14 cellular contexts compared by ENCODE assay signal in the genomic region with DNA sequence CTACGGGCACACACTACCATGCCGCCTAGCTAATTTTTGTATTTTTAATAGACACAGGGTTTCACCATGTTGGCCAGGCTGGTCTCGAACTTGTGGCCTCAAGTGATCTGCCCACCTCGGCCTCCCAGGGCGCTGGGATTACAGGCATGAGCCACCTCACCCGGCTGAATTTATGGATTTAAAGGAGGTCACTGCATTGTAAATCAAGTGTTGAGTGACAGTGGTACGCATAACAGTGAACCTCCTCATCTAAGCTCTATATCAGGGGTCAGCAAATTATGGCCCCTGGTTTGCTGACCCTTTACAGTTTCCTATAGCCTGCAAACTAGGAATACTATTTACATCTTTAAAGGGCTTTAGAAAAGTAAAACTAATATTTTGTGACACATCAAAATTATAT. TPM values are rescaled to one million over a fixed set of nuclear protein-coding genes. Genes with fewer than 3 reads are reported as not detected.
A peak's percentile ranks its signal among the peaks of the same experiment; 100 is the strongest.
DNase-seq lines count a peak whose midpoint lies in the region; ATAC-seq and TF ChIP-seq lines count a peak whose summit lies in the region.
"Had no signal": no experiment of that assay in that cellular context is flagged by ENCODE, and none has a peak within 500 bp of the region (broad histone marks: within the 10 kb centered on the region; RNA-seq: fewer than 3 reads in every experiment).

No MANE protein-coding gene starts in this region.

- H3K27me3 Mint-ChIP-seq in activated T-cell treated with anti-CD3 and anti-CD28 coated beads, Interleukin-2, amount 50 U/mL, for 24 hours: peaks cover 25% of the 10 kb centered on the region
- peaks cover 6% of the 10 kb centered on the region for H3K27me3 Mint-ChIP-seq in activated T-cell treated with anti-CD3 and anti-CD28 coated beads, Interleukin-2, amount 50 U/mL, for 72 hours (ENCODE audit: low read depth)
- no peaks in the 10 kb centered on the region for H3K27me3 Mint-ChIP-seq in stimulated activated memory B cell treated with anti-CD40 and anti-IgM and Interleukin-4, amounts not matched to agents 10 μg/mL and 1 μg/mL and 100 μg/mL, for 72 hours
- no peaks in the 10 kb centered on the region for H3K27me3 Mint-ChIP-seq in naive thymus-derived CD4-positive, alpha-beta T cell

- H3K4me3 Mint-ChIP-seq in activated T-cell treated with anti-CD3 and anti-CD28 coated beads, Interleukin-2, amount 50 U/mL, for 24 hours: no peak overlapping the region
- H3K4me3 Mint-ChIP-seq in activated T-cell treated with anti-CD3 and anti-CD28 coated beads, Interleukin-2, amount 50 U/mL, for 72 hours: no peak overlapping the region
- H3K4me3 Mint-ChIP-seq in stimulated activated memory B cell treated with anti-CD40 and anti-IgM and Interleukin-4, amounts not matched to agents 10 μg/mL and 1 μg/mL and 100 μg/mL, for 72 hours: no peak overlapping the region
- no peak overlapping the region for H3K4me3 Mint-ChIP-seq in naive thymus-derived CD4-positive, alpha-beta T cell
- H3K4me3 Mint-ChIP-seq: CD14-positive monocyte had no signal

- H3K4me1 Mint-ChIP-seq in activated T-cell treated with anti-CD3 and anti-CD28 coated beads, Interleukin-2, amount 50 U/mL, for 24 hours (ENCODE audit: low read depth): peaks cover 55% of the 10 kb centered on the region
- H3K4me1 Mint-ChIP-seq in activated T-cell treated with anti-CD3 and anti-CD28 coated beads, Interleukin-2, amount 50 U/mL, for 72 hours (ENCODE audit: low read depth): peaks cover 55% of the 10 kb centered on the region
- peaks cover 15% of the 10 kb centered on the region for H3K4me1 Mint-ChIP-seq in stimulated activated memory B cell treated with anti-CD40 and anti-IgM and Interleukin-4, amounts not matched to agents 10 μg/mL and 1 μg/mL and 100 μg/mL, for 72 hours
- H3K4me1 Mint-ChIP-seq in naive thymus-derived CD4-positive, alpha-beta T cell: peaks cover 1 to 26% (median 18%) of the 10 kb centered on the region in 7 donors

- TF ChIP-seq CTCF in foreskin keratinocyte (conservative IDR thresholded peaks at IDR 0.05) (no peak), coronary artery (IDR thresholded peaks at IDR 0.05) (no peak)

- H3K9me3 ChIP-seq in naive thymus-derived CD4-positive, alpha-beta T cell (ENCODE audit: control insufficient read depth in 2 of 3, low read length in 3 of 3): no peaks in the 10 kb centered on the region

- CTCF ChIA-PET in naive thymus-derived CD4-positive, alpha-beta T cell (lab: Charles Lee): interaction anchor here (0.7 kb wide), 1 partner anchor 14 kb away, joined by 3 read pairs; no protein-coding TSS in a partner anchor

- H3K4me3 ChIP-seq in coronary artery: no peak overlapping the region
- H3K4me3 ChIP-seq in naive thymus-derived CD4-positive, alpha-beta T cell (ENCODE audit: low read length): no peak overlapping the region

- ATAC-seq in activated T-cell treated with anti-CD3 and anti-CD28 coated beads, Interleukin-2, amount 50 U/mL, for 72 hours (replicated peaks in 1 of 2): no peak
- ATAC-seq in foreskin keratinocyte: no peak
- ATAC-seq in stimulated activated memory B cell treated with anti-CD40 and anti-IgM and Interleukin-4, amounts not matched to agents 10 μg/mL and 1 μg/mL and 100 μg/mL, for 72 hours: no peak
- no peak for ATAC-seq in naive thymus-derived CD4-positive, alpha-beta T cell

- H3K36me3 Mint-ChIP-seq in activated T-cell treated with anti-CD3 and anti-CD28 coated beads, Interleukin-2, amount 50 U/mL, for 24 hours (ENCODE audit: low read depth): peaks cover 42% of the 10 kb centered on the region
- peaks cover 4 to 7% of the 10 kb centered on the region in 2 donors for H3K36me3 Mint-ChIP-seq in activated T-cell treated with anti-CD3 and anti-CD28 coated beads, Interleukin-2, amount 50 U/mL, for 72 hours (ENCODE audit: insufficient read depth in 2 of 2)
- H3K36me3 Mint-ChIP-seq in stimulated activated memory B cell treated with anti-CD40 and anti-IgM and Interleukin-4, amounts not matched to agents 10 μg/mL and 1 μg/mL and 100 μg/mL, for 72 hours: peaks cover 5% of the 10 kb centered on the region
- H3K36me3 Mint-ChIP-seq in naive thymus-derived CD4-positive, alpha-beta T cell: peaks cover under 1 to 7% (median 1%) of the 10 kb centered on the region in 5 donors

- peak overlapping the region; percentile 95 for H3K27ac Mint-ChIP-seq in activated T-cell treated with anti-CD3 and anti-CD28 coated beads, Interleukin-2, amount 50 U/mL, for 24 hours
- no peak overlapping the region for H3K27ac Mint-ChIP-seq in activated T-cell treated with anti-CD3 and anti-CD28 coated beads, Interleukin-2, amount 50 U/mL, for 72 hours
- H3K27ac Mint-ChIP-seq in stimulated activated memory B cell treated with anti-CD40 and anti-IgM and Interleukin-4, amounts not matched to agents 10 μg/mL and 1 μg/mL and 100 μg/mL, for 72 hours: peak overlapping the region; percentile 82
- H3K27ac Mint-ChIP-seq in naive thymus-derived CD4-positive, alpha-beta T cell: no peak overlapping the region

- POLR2A ChIA-PET in naive thymus-derived CD4-positive, alpha-beta T cell (lab: Charles Lee): interaction anchor here (0.7 kb wide), 2 partner anchors 105 to 254 kb away, joined by 3 to 5 read pairs; no protein-coding TSS in a partner anchor

- no peak for DNase-seq in activated T-cell treated with anti-CD3 and anti-CD28 coated beads, Interleukin-2, amount 50 U/mL, for 24 hours
- no peak for DNase-seq in activated T-cell treated with anti-CD3 and anti-CD28 coated beads, Interleukin-2, amount 50 U/mL, for 72 hours
- DNase-seq in foreskin keratinocyte (no peak), coronary artery (ENCODE audit: low spot score) (no peak), cerebellum (ENCODE audit: low spot score) (no peak)
- DNase-seq in naive thymus-derived CD4-positive, alpha-beta T cell: no peak
- DNase-seq: COR-L47, NCI-H1417, NCI-H187 treated with DMSO at 0.1 percent for 48 hours, NCI-H446, RPMI8226 had no signal

- H3K27me3 ChIP-seq in foreskin keratinocyte: no peaks in the 10 kb centered on the region
- no peaks in the 10 kb centered on the region for H3K27me3 ChIP-seq in naive thymus-derived CD4-positive, alpha-beta T cell (ENCODE audit: control insufficient read depth in 2 of 2, insufficient read depth in 2 of 2, low read length in 2 of 2)

- H3K27ac ChIP-seq in angular gyrus (ENCODE audit: low read depth, low read length) (peak overlapping the region; percentile 16), foreskin keratinocyte (peak overlapping the region; percentile 27), coronary artery (no peak overlapping the region)
- no peak overlapping the region for H3K27ac ChIP-seq in naive thymus-derived CD4-positive, alpha-beta T cell (ENCODE audit: low read depth, low read length)

- peaks cover 10% of the 10 kb centered on the region for H3K4me1 ChIP-seq in foreskin keratinocyte
- H3K4me1 ChIP-seq in naive thymus-derived CD4-positive, alpha-beta T cell (ENCODE audit: control insufficient read depth in 2 of 2, insufficient read depth in 2 of 2, low read length in 2 of 2): peaks cover 4 to 8% of the 10 kb centered on the region in 2 donors

- peaks cover 3% of the 10 kb centered on the region for H3K9me3 Mint-ChIP-seq in activated T-cell treated with anti-CD3 and anti-CD28 coated beads, Interleukin-2, amount 50 U/mL, for 24 hours
- H3K9me3 Mint-ChIP-seq in activated T-cell treated with anti-CD3 and anti-CD28 coated beads, Interleukin-2, amount 50 U/mL, for 72 hours: peaks cover 0 to 2% of the 10 kb centered on the region in 2 donors
- H3K9me3 Mint-ChIP-seq in stimulated activated memory B cell treated with anti-CD40 and anti-IgM and Interleukin-4, amounts not matched to agents 10 μg/mL and 1 μg/mL and 100 μg/mL, for 72 hours: no peaks in the 10 kb centered on the region
- H3K9me3 Mint-ChIP-seq in naive thymus-derived CD4-positive, alpha-beta T cell: peaks cover 0 to 8% (median 0%) of the 10 kb centered on the region in 11 donors

- peaks cover 0 to 12% (median 9%) of the 10 kb centered on the region in 3 experiments for H3K36me3 ChIP-seq in naive thymus-derived CD4-positive, alpha-beta T cell (ENCODE audit: control insufficient read depth in 2 of 3, insufficient read depth in 3 of 3, low read length in 3 of 3)

- intact Hi-C loops in naive thymus-derived CD4-positive, alpha-beta T cell (cut with micrococcal nuclease): no loop called here

RNA-seq across cellular contexts. Expression of gene UXT, which starts 2.6 kb away (rescaled TPM):
- total RNA-seq in activated T-cell treated with anti-CD3 and anti-CD28 coated beads, Interleukin-2, amount 50 U/mL, for 72 hours: 100 to 1,000 TPM; 173 to 205 TPM
- total RNA-seq in foreskin keratinocyte (110 and 114 TPM in 2 replicates), cerebellum (32.8 TPM)
- 148 and 153 TPM in 2 replicates for polyA plus RNA-seq in foreskin keratinocyte
- total RNA-seq in naive thymus-derived CD4-positive, alpha-beta T cell: 100 to 1,000 TPM; 160 to 235 (median 201) TPM
- 100 to 1,000 TPM; 310 to 408 TPM for polyA plus RNA-seq in naive thymus-derived CD4-positive, alpha-beta T cell

RNA-seq across cellular contexts. Expression of gene ELK1, which starts 11.2 kb away (rescaled TPM):
- total RNA-seq in activated T-cell treated with anti-CD3 and anti-CD28 coated beads, Interleukin-2, amount 50 U/mL, for 72 hours: 10 to 100 TPM; 82.7 to 84.9 TPM
- total RNA-seq in foreskin keratinocyte: 20.4 and 21.9 TPM in 2 replicates
- 17.8 and 20.3 TPM in 2 replicates for polyA plus RNA-seq in foreskin keratinocyte
- 12.2 TPM for total RNA-seq in cerebellum
- 10 to 100 TPM; 29.3 to 62.4 (median 38.1) TPM for total RNA-seq in naive thymus-derived CD4-positive, alpha-beta T cell
- polyA plus RNA-seq in naive thymus-derived CD4-positive, alpha-beta T cell: 10 to 100 TPM; 24.0 to 24.1 TPM

RNA-seq across cellular contexts. Expression of gene CFP, which starts 31.8 kb away (rescaled TPM):
- 1 to 10 TPM; 6.4 to 9.5 TPM for total RNA-seq in activated T-cell treated with anti-CD3 and anti-CD28 coated beads, Interleukin-2, amount 50 U/mL, for 72 hours
- total RNA-seq in foreskin keratinocyte (0.11 and 0.20 TPM in 2 replicates), cerebellum (1.4 TPM)
- polyA plus RNA-seq in foreskin keratinocyte: 0.18 and 0.22 TPM in 2 replicates
- total RNA-seq in naive thymus-derived CD4-positive, alpha-beta T cell: 100 to 1,000 TPM in 1 of 5 experiments, 10 to 100 TPM in 4; 32.8 to 164 (median 43.9) TPM
- 10 to 100 TPM; 19.4 to 20.1 TPM for polyA plus RNA-seq in naive thymus-derived CD4-positive, alpha-beta T cell

RNA-seq across cellular contexts. Expression of gene SYN1, which starts 41.9 kb away (rescaled TPM):
- total RNA-seq in activated T-cell treated with anti-CD3 and anti-CD28 coated beads, Interleukin-2, amount 50 U/mL, for 72 hours: 1 to 10 TPM in 1 of 2 donors, under 1 TPM in 1; 0.67 to 2.0 TPM
- total RNA-seq in foreskin keratinocyte: 0.71 TPM in 2 replicates
- polyA plus RNA-seq in foreskin keratinocyte: 1.9 and 2.9 TPM in 2 replicates
- total RNA-seq in cerebellum: 9.8 TPM
- total RNA-seq in naive thymus-derived CD4-positive, alpha-beta T cell: 1 to 10 TPM in 2 of 5 experiments, under 1 TPM in 3; 0.24 to 1.5 (median 0.97) TPM
- polyA plus RNA-seq in naive thymus-derived CD4-positive, alpha-beta T cell: under 1 TPM; 0.58 to 0.74 TPM

Comparison
In these comparisons a context has a peak if more than half of its experiments do, and no peak if none do; other contexts are left out.
1. H3K27ac Mint-ChIP-seq: peak in activated T-cell treated with anti-CD3 and anti-CD28 coated beads, Interleukin-2, amount 50 U/mL, for 24 hours (single experiment) and stimulated activated memory B cell treated with anti-CD40 and anti-IgM and Interleukin-4, amounts not matched to agents 10 μg/mL and 1 μg/mL and 100 μg/mL, for 72 hours (single experiment); none in activated T-cell treated with anti-CD3 and anti-CD28 coated beads, Interleukin-2, amount 50 U/mL, for 72 hours (single experiment) and naive thymus-derived CD4-positive, alpha-beta T cell (0 of 9).
2. H3K27ac ChIP-seq: peak in angular gyrus (single experiment) and foreskin keratinocyte (single experiment); none in coronary artery (0 of 2) and naive thymus-derived CD4-positive, alpha-beta T cell (single experiment).